In genomic region chr12:31890295-31891285, GRCh38 we compare ENCODE assay signal across 1 cellular context.
TF ChIP-seq lines count a peak whose summit lies in the region.

No MANE protein-coding gene starts in this region.

TF ChIP-seq in H1, 55 proteins besides CTCF, POLR2A, EP300 and RAD21 (continued from another document):
- TF ChIP-seq BRCA1 (IDR thresholded peaks at IDR 0.05; ENCODE audit: low read depth, low read length) = no peak
- TF ChIP-seq GTF2F1 (IDR thresholded peaks at IDR 0.05; ENCODE audit: borderline replicate concordance, low read depth, low read length) = no peak
- no peak for TF ChIP-seq NRF1 (IDR thresholded peaks at IDR 0.05; ENCODE audit: low read depth, low read length)
- TF ChIP-seq SP4 (IDR thresholded peaks at IDR 0.05; ENCODE audit: low read length) = no peak
- no peak for TF ChIP-seq E2F6 (IDR thresholded peaks at IDR 0.05)
- TF ChIP-seq RNF2 (IDR thresholded peaks at IDR 0.05; ENCODE audit: borderline replicate concordance, low read depth, low read length, missing control alignments, poor library complexity, severe bottlenecking) = no peak
- no peak for TF ChIP-seq GABPA (IDR thresholded peaks at IDR 0.05; ENCODE audit: borderline replicate concordance, insufficient read depth, low read length)
- TF ChIP-seq TEAD4 (IDR thresholded peaks at IDR 0.05; ENCODE audit: low read depth, low read length) = no peak
- TF ChIP-seq RXRA (IDR thresholded peaks at IDR 0.05; ENCODE audit: insufficient read depth, low read depth, low read length) = no peak
- no peak for TF ChIP-seq CREB1 (IDR thresholded peaks at IDR 0.05)
- TF ChIP-seq SIX5 (IDR thresholded peaks at IDR 0.05; ENCODE audit: low read depth, low read length) = no peak
TF ChIP-seq in H1: peak in this region for 0.
